ENCODE assay signal across 15 cellular contexts in genomic region chr12:132186208-132186856, GRCh38. TPM values are rescaled to one million over a fixed set of nuclear protein-coding genes. Genes with fewer than 3 reads are reported as not detected.
DNase-seq lines count a peak whose midpoint lies in the region; ATAC-seq and TF ChIP-seq lines count a peak whose summit lies in the region.
"Had no signal": no experiment of that assay in that cellular context is flagged by ENCODE, and none has a peak within 500 bp of the region (broad histone marks: within the 10 kb centered on the region; RNA-seq: fewer than 3 reads in every experiment).

No MANE protein-coding gene starts in this region.

- peak overlapping the region; percentile 96 for H3K27ac Mint-ChIP-seq in activated CD4-positive, alpha-beta T cell treated with anti-CD3 and anti-CD28 coated beads, Interleukin-2, amount 10 ng/mL, durations not matched to agents 24 days and 14 days
- peak overlapping the region; percentile 80 to 81 for H3K27ac Mint-ChIP-seq in activated naive CD4-positive, alpha-beta T cell treated with anti-CD3 and anti-CD28 coated beads, Interleukin-2, amount 50 U/mL, for 72 hours

- no peaks in the 10 kb centered on the region for H3F3A ChIP-seq in Loucy (ENCODE audit: low read depth)

- peaks cover 29% of the 10 kb centered on the region for H3K4me1 Mint-ChIP-seq in activated CD4-positive, alpha-beta T cell treated with anti-CD3 and anti-CD28 coated beads, Interleukin-2, amount 10 ng/mL, durations not matched to agents 24 days and 14 days

- H3K27me3 Mint-ChIP-seq in activated CD4-positive, alpha-beta T cell treated with anti-CD3 and anti-CD28 coated beads, Interleukin-2, amount 10 ng/mL, durations not matched to agents 24 days and 14 days, result peaks cover 8% of the 10 kb centered on the region

- H3K36me3 ChIP-seq in Loucy (ENCODE audit: insufficient read depth, low read length) (no peaks in the 10 kb centered on the region), neutrophil (no peaks in the 10 kb centered on the region), brain microvascular endothelial cell (replicated peaks) (no peaks in the 10 kb centered on the region), mucosa of descending colon (ENCODE audit: low read depth) (no peaks in the 10 kb centered on the region)
- H3K36me3 ChIP-seq: ascending aorta, upper lobe of left lung had no signal

- no peak for DNase-seq in activated CD4-positive, alpha-beta T cell treated with anti-CD3 and anti-CD28 coated beads, Interleukin-2, amount 10 ng/mL, durations not matched to agents 24 days and 14 days
- no peak for DNase-seq in activated CD4-positive, alpha-beta T cell treated with anti-CD3 and anti-CD28 coated beads for 4 hours
- DNase-seq in activated naive CD4-positive, alpha-beta T cell treated with anti-CD3 and anti-CD28 coated beads, Interleukin-2, amount 50 U/mL, for 72 hours (ENCODE audit: low spot score in 2 of 2), result no peak
- DNase-seq in brain microvascular endothelial cell (no peak), mucosa of descending colon (no peak), COLO829 (ENCODE audit: low spot score) (no peak)
- DNase-seq: Calu3, GDM1, left cardiac atrium, NCI-H748 treated with DMSO at 0.1 percent for 48 hours had no signal

- peak overlapping the region; percentile 90 for H3K4me2 ChIP-seq in Loucy (ENCODE audit: low read depth, low read length, poor library complexity, severe bottlenecking)
- H3K4me2 ChIP-seq: A549 had no signal

- peak overlapping the region; percentile 87 for H3K4me3 Mint-ChIP-seq in activated CD4-positive, alpha-beta T cell treated with anti-CD3 and anti-CD28 coated beads, Interleukin-2, amount 10 ng/mL, durations not matched to agents 24 days and 14 days

- peak overlapping the region; percentile 69 for H2AFZ ChIP-seq in Loucy (ENCODE audit: low read length)

- no peak for ATAC-seq in activated naive CD4-positive, alpha-beta T cell treated with anti-CD3 and anti-CD28 coated beads, Interleukin-2, amount 50 U/mL, for 72 hours
- no peak for ATAC-seq in mucosa of descending colon
- ATAC-seq: A549, left cardiac atrium had no signal

- H3K4me1 ChIP-seq in Loucy (ENCODE audit: insufficient read depth, low read length, poor library complexity, severe bottlenecking), result peaks cover 40% of the 10 kb centered on the region
- peaks cover 21 to 28% of the 10 kb centered on the region in 2 experiments for H3K4me1 ChIP-seq in neutrophil (ENCODE audit: control insufficient read depth in 1 of 2, insufficient read depth in 1 of 2, low read depth in 1 of 2, low read length in 1 of 2)
- peaks cover 9% of the 10 kb centered on the region for H3K4me1 ChIP-seq in mucosa of descending colon (ENCODE audit: low read depth)

- intact Hi-C loops in activated CD4-positive, alpha-beta T cell treated with anti-CD3 and anti-CD28 coated beads, Interleukin-2, amount 10 ng/mL, durations not matched to agents 24 days and 14 days (cut with micrococcal nuclease), result loop anchor here (5.0 kb wide), 2 partner anchors 34 to 576 kb away; partner anchors contain the start of gene ANKLE2
- intact Hi-C loops in mucosa of descending colon (cut with DNase I, micrococcal nuclease), result no loop called here

- no peaks in the 10 kb centered on the region for H3K9me2 ChIP-seq in Loucy (replicated peaks; ENCODE audit: low read depth, low read length)

- H3K27ac ChIP-seq in neutrophil (peak overlapping the region; percentile 34), brain microvascular endothelial cell (no peak overlapping the region)
- H3K27ac ChIP-seq: A549, ascending aorta had no signal

- H3K36me3 Mint-ChIP-seq in activated CD4-positive, alpha-beta T cell treated with anti-CD3 and anti-CD28 coated beads, Interleukin-2, amount 10 ng/mL, durations not matched to agents 24 days and 14 days (ENCODE audit: low read depth), result peaks cover 9% of the 10 kb centered on the region
- peaks cover 8 to 15% of the 10 kb centered on the region in 2 donors for H3K36me3 Mint-ChIP-seq in activated naive CD4-positive, alpha-beta T cell treated with anti-CD3 and anti-CD28 coated beads, Interleukin-2, amount 50 U/mL, for 72 hours

- peak; percentile 40; the same call in 1 of the 2 replicates for TF ChIP-seq CTCF in Loucy (conservative IDR thresholded peaks at IDR 0.05; ENCODE audit: low read length)
- TF ChIP-seq CTCF in neutrophil (IDR thresholded peaks at IDR 0.05), result no peak
- no peak for TF ChIP-seq CTCF in brain microvascular endothelial cell (IDR thresholded peaks at IDR 0.05; ENCODE audit: low read depth, low read length, missing control alignments)
- no peak for TF ChIP-seq CTCF in mucosa of descending colon (IDR thresholded peaks at IDR 0.05)

- H3K9ac ChIP-seq in Loucy (ENCODE audit: low read depth, low read length, poor library complexity, severe bottlenecking), result peak overlapping the region; percentile 69

- no peaks in the 10 kb centered on the region for H3K79me2 ChIP-seq in Loucy (ENCODE audit: insufficient read depth, low read length)

- H3K4me3 ChIP-seq in Loucy (ENCODE audit: low read length, poor library complexity, severe bottlenecking) (peak overlapping the region; percentile 71), neutrophil (ENCODE audit: low read depth in 1 of 2, low read length in 1 of 2) (peak overlapping the region; percentile 39 to 51), brain microvascular endothelial cell (ENCODE audit: low read depth, low read length) (no peak overlapping the region), mucosa of descending colon (no peak overlapping the region)
- H3K4me3 ChIP-seq: A549 had no signal

- in situ Hi-C loops in brain microvascular endothelial cell (cut with HindIII; ENCODE audit: low pct_ligation_motif_present, low sequenced_read_pairs), result no loop called here

- H3K9me3 ChIP-seq in Loucy (ENCODE audit: insufficient read depth, low read depth, low read length) (no peaks in the 10 kb centered on the region), neutrophil (no peaks in the 10 kb centered on the region), mucosa of descending colon (no peaks in the 10 kb centered on the region)
- H3K9me3 ChIP-seq: A549 had no signal

- H3K27me3 ChIP-seq in Loucy (ENCODE audit: insufficient read depth, low read length, poor library complexity, severe bottlenecking) (no peaks in the 10 kb centered on the region), neutrophil (peaks cover 89% of the 10 kb centered on the region), brain microvascular endothelial cell (replicated peaks) (peaks cover 10% of the 10 kb centered on the region)
- H3K27me3 ChIP-seq: ascending aorta, upper lobe of left lung had no signal

- no peaks in the 10 kb centered on the region for H3K9me3 Mint-ChIP-seq in activated CD4-positive, alpha-beta T cell treated with anti-CD3 and anti-CD28 coated beads, Interleukin-2, amount 10 ng/mL, durations not matched to agents 24 days and 14 days
- H3K9me3 Mint-ChIP-seq in activated naive CD4-positive, alpha-beta T cell treated with anti-CD3 and anti-CD28 coated beads, Interleukin-2, amount 50 U/mL, for 72 hours, result peaks cover 5 to 10% of the 10 kb centered on the region in 2 donors

- no peaks in the 10 kb centered on the region for H4K20me1 ChIP-seq in Loucy (ENCODE audit: insufficient read depth, low read length, poor library complexity, severe bottlenecking)

RNA-seq across cellular contexts. Expression of gene NOC4L, which starts 42.1 kb away (rescaled TPM):
- total RNA-seq in activated CD4-positive, alpha-beta T cell treated with anti-CD3 and anti-CD28 coated beads, Interleukin-2, amount 10 ng/mL, durations not matched to agents 24 days and 14 days, result 49.6 and 53.3 TPM in 2 replicates
- 10 to 100 TPM; 21.0 to 29.3 TPM for total RNA-seq in activated naive CD4-positive, alpha-beta T cell treated with anti-CD3 and anti-CD28 coated beads, Interleukin-2, amount 50 U/mL, for 72 hours
- total RNA-seq in mucosa of descending colon, result 10 to 100 TPM; 12.9 to 17.5 (median 13.3) TPM

RNA-seq across cellular contexts. Expression of gene DDX51, which starts 42.2 kb away (rescaled TPM):
- total RNA-seq in activated CD4-positive, alpha-beta T cell treated with anti-CD3 and anti-CD28 coated beads, Interleukin-2, amount 10 ng/mL, durations not matched to agents 24 days and 14 days, result 51.7 and 55.5 TPM in 2 replicates
- 10 to 100 TPM; 22.0 to 34.5 TPM for total RNA-seq in activated naive CD4-positive, alpha-beta T cell treated with anti-CD3 and anti-CD28 coated beads, Interleukin-2, amount 50 U/mL, for 72 hours
- total RNA-seq in mucosa of descending colon, result 10 to 100 TPM; 14.2 to 18.7 (median 15.6) TPM

Comparison
In these comparisons a context has a peak if more than half of its experiments do, and no peak if none do; other contexts are left out.
1. H3K4me3 ChIP-seq: peak in Loucy (single experiment) and neutrophil (2 of 2); none in brain microvascular endothelial cell (single experiment) and mucosa of descending colon (single experiment).